In genomic region chr11:82922396-82923173, GRCh38 we compare ENCODE assay signal across 8 cellular contexts. TPM values are rescaled to one million over a fixed set of nuclear protein-coding genes. Genes with fewer than 3 reads are reported as not detected.
DNase-seq lines count a peak whose midpoint lies in the region; ATAC-seq and TF ChIP-seq lines count a peak whose summit lies in the region.
"Not testable (repeated sequence)": the region's sequence is repeated elsewhere in the genome, so short reads cannot be mapped to it uniquely, and the experiment has no call there.

No MANE protein-coding gene starts in this region.

- H3F3A ChIP-seq in GM23248 (ENCODE audit: insufficient read depth) = not testable (repeated sequence)

- 71 to 76% methylated on average over 8 of the region's 8 CpGs for WGBS in GM23248 (ENCODE audit: low coverage in 1 of 2, low lambda C conversion rate in 2 of 2, missing lambda C conversion rate in 2 of 2), 2 experiments

- not testable (repeated sequence) for H3K4me1 ChIP-seq in GM23248 (ENCODE audit: insufficient read depth)

- H2AFZ ChIP-seq in GM23248 = peak overlapping the region; percentile 66

- ATAC-seq in CD4-positive, alpha-beta T cell (ENCODE audit: poor library complexity); naive thymus-derived CD8-positive, alpha-beta T cell: not testable (repeated sequence)

- H3K27me3 ChIP-seq in CD4-positive, alpha-beta T cell (ENCODE audit: control insufficient read depth, insufficient read depth, low read length); GM23248 (replicated peaks; ENCODE audit: insufficient read depth); brain microvascular endothelial cell (replicated peaks): not testable (repeated sequence)

- CTCF ChIA-PET in CD4-positive, alpha-beta T cell (lab: Charles Lee); activated CD4-positive, alpha-beta T cell treated with anti-CD3 and anti-CD28 coated beads, Interleukin-2, amount 10 ng/mL, durations not matched to agents 7 days and 5 days (lab: Charles Lee): not testable (repeated sequence)

- not testable (repeated sequence) for H3K4me3 Mint-ChIP-seq in CD4-positive, alpha-beta T cell; activated CD4-positive, alpha-beta T cell treated with anti-CD3 and anti-CD28 coated beads, Interleukin-2, amount 10 ng/mL, durations not matched to agents 7 days and 5 days; stimulated activated naive CD8-positive, alpha-beta T cell treated with anti-CD3 and anti-CD28 coated beads, Interleukin-15, Interleukin-2, amounts not matched to agents 100 ng/mL and 50 ng/mL, for 24 hours
- peak overlapping the region in 3 of 10 donors; percentile 12 to 80 (median 33) for H3K4me3 Mint-ChIP-seq in naive thymus-derived CD8-positive, alpha-beta T cell

- H3K9me2 ChIP-seq in GM23248 (ENCODE audit: insufficient read depth) = not testable (repeated sequence)

- not testable (repeated sequence) for H3K36me3 ChIP-seq in GM23248 (ENCODE audit: low read depth); brain microvascular endothelial cell (replicated peaks)

- H3K4me3 ChIP-seq in GM23248; brain microvascular endothelial cell (ENCODE audit: low read depth, low read length): not testable (repeated sequence)

- not testable (repeated sequence) for DNase-seq in CD4-positive, alpha-beta T cell; activated CD4-positive, alpha-beta T cell treated with anti-CD3 and anti-CD28 coated beads, Interleukin-2, amount 10 ng/mL, durations not matched to agents 7 days and 5 days; naive thymus-derived CD8-positive, alpha-beta T cell
- DNase-seq in GM23248 = peak; percentile 5
- DNase-seq in SK-N-DZ (ENCODE audit: low spot score) = peak; percentile 48
- DNase-seq in brain microvascular endothelial cell = peak; percentile 17
- DNase-seq in iris pigment epithelial cell (ENCODE audit: low read depth) = peak; percentile 12

- H3K9me3 Mint-ChIP-seq in CD4-positive, alpha-beta T cell; stimulated activated naive CD8-positive, alpha-beta T cell treated with anti-CD3 and anti-CD28 coated beads, Interleukin-15, Interleukin-2, amounts not matched to agents 100 ng/mL and 50 ng/mL, for 24 hours: not testable (repeated sequence)
- peaks cover 11% of the 10 kb centered on the region for H3K9me3 Mint-ChIP-seq in activated CD4-positive, alpha-beta T cell treated with anti-CD3 and anti-CD28 coated beads, Interleukin-2, amount 10 ng/mL, durations not matched to agents 7 days and 5 days
- peaks cover 0 to 25% (median 12%) of the 10 kb centered on the region in 9 donors for H3K9me3 Mint-ChIP-seq in naive thymus-derived CD8-positive, alpha-beta T cell

- POLR2A ChIA-PET in CD4-positive, alpha-beta T cell (lab: Charles Lee) = interaction anchor here (0.5 to 3.5 kb wide), 4 partner anchors 21 to 119 kb away, joined by 3 to 15 read pairs (median 3); partner anchors contain the start of genes DDIAS and PRCP
- POLR2A ChIA-PET in activated CD4-positive, alpha-beta T cell treated with anti-CD3 and anti-CD28 coated beads, Interleukin-2, amount 10 ng/mL, durations not matched to agents 7 days and 5 days (lab: Charles Lee) = not testable (repeated sequence)
- POLR2A ChIA-PET in naive thymus-derived CD8-positive, alpha-beta T cell (lab: Charles Lee) = interaction anchor here (1.0 to 1.2 kb wide), 2 partner anchors 22 to 38 kb away, joined by 3 to 6 read pairs; no protein-coding TSS in a partner anchor

- not testable (repeated sequence) for TF ChIP-seq CTCF in CD4-positive, alpha-beta T cell (IDR thresholded peaks at IDR 0.05); brain microvascular endothelial cell (IDR thresholded peaks at IDR 0.05; ENCODE audit: low read depth, low read length, missing control alignments)

- H4K20me1 ChIP-seq in GM23248 (ENCODE audit: insufficient read depth) = not testable (repeated sequence)

- peaks cover 11% of the 10 kb centered on the region for H3K36me3 Mint-ChIP-seq in CD4-positive, alpha-beta T cell (ENCODE audit: low read depth)
- peaks cover 54% of the 10 kb centered on the region for H3K36me3 Mint-ChIP-seq in activated CD4-positive, alpha-beta T cell treated with anti-CD3 and anti-CD28 coated beads, Interleukin-2, amount 10 ng/mL, durations not matched to agents 7 days and 5 days (ENCODE audit: low read depth)
- peaks cover 0 to 27% (median 24%) of the 10 kb centered on the region in 3 donors for H3K36me3 Mint-ChIP-seq in naive thymus-derived CD8-positive, alpha-beta T cell
- H3K36me3 Mint-ChIP-seq in stimulated activated naive CD8-positive, alpha-beta T cell treated with anti-CD3 and anti-CD28 coated beads, Interleukin-15, Interleukin-2, amounts not matched to agents 100 ng/mL and 50 ng/mL, for 24 hours (ENCODE audit: low read depth) = peaks cover 76% of the 10 kb centered on the region

- H3K9ac ChIP-seq in GM23248 = not testable (repeated sequence)

- H3K27ac Mint-ChIP-seq in CD4-positive, alpha-beta T cell = peak overlapping the region; percentile 14
- peak overlapping the region; percentile 73 for H3K27ac Mint-ChIP-seq in activated CD4-positive, alpha-beta T cell treated with anti-CD3 and anti-CD28 coated beads, Interleukin-2, amount 10 ng/mL, durations not matched to agents 7 days and 5 days
- peak overlapping the region; percentile 18 to 91 (median 62) for H3K27ac Mint-ChIP-seq in naive thymus-derived CD8-positive, alpha-beta T cell
- peak overlapping the region; percentile 15 for H3K27ac Mint-ChIP-seq in stimulated activated naive CD8-positive, alpha-beta T cell treated with anti-CD3 and anti-CD28 coated beads, Interleukin-15, Interleukin-2, amounts not matched to agents 100 ng/mL and 50 ng/mL, for 24 hours

- H3K4me2 ChIP-seq in GM23248 (ENCODE audit: unreplicated experiment) = not testable (repeated sequence)

- H3K27ac ChIP-seq in CD4-positive, alpha-beta T cell (ENCODE audit: low read depth, low read length); GM23248; brain microvascular endothelial cell: not testable (repeated sequence)

- peaks cover 54% of the 10 kb centered on the region for H3K4me1 Mint-ChIP-seq in CD4-positive, alpha-beta T cell (ENCODE audit: low read depth)
- peaks cover 54% of the 10 kb centered on the region for H3K4me1 Mint-ChIP-seq in activated CD4-positive, alpha-beta T cell treated with anti-CD3 and anti-CD28 coated beads, Interleukin-2, amount 10 ng/mL, durations not matched to agents 7 days and 5 days
- peaks cover 25 to 63% (median 58%) of the 10 kb centered on the region in 4 donors for H3K4me1 Mint-ChIP-seq in naive thymus-derived CD8-positive, alpha-beta T cell
- H3K4me1 Mint-ChIP-seq in stimulated activated naive CD8-positive, alpha-beta T cell treated with anti-CD3 and anti-CD28 coated beads, Interleukin-15, Interleukin-2, amounts not matched to agents 100 ng/mL and 50 ng/mL, for 24 hours (ENCODE audit: low read depth) = peaks cover 54% of the 10 kb centered on the region

- intact Hi-C loops in CD4-positive, alpha-beta T cell (cut with DNase I, micrococcal nuclease) = not testable (repeated sequence)

- H3K79me2 ChIP-seq in GM23248 (ENCODE audit: insufficient read depth) = not testable (repeated sequence)

- in situ Hi-C loops in GM23248 (cut with MboI) = not testable (repeated sequence)
- in situ Hi-C loops in brain microvascular endothelial cell (cut with HindIII; ENCODE audit: low pct_ligation_motif_present, low sequenced_read_pairs) = loop anchor here (25.0 kb wide), 1 partner anchor 240 kb away; the partner anchor contains the start of gene PCF11

- not testable (repeated sequence) for H3K27me3 Mint-ChIP-seq in CD4-positive, alpha-beta T cell; activated CD4-positive, alpha-beta T cell treated with anti-CD3 and anti-CD28 coated beads, Interleukin-2, amount 10 ng/mL, durations not matched to agents 7 days and 5 days; naive thymus-derived CD8-positive, alpha-beta T cell; stimulated activated naive CD8-positive, alpha-beta T cell treated with anti-CD3 and anti-CD28 coated beads, Interleukin-15, Interleukin-2, amounts not matched to agents 100 ng/mL and 50 ng/mL, for 24 hours

- not testable (repeated sequence) for H3K9me3 ChIP-seq in CD4-positive, alpha-beta T cell (ENCODE audit: control insufficient read depth, low read length); GM23248 (ENCODE audit: low read depth)

RNA-seq across cellular contexts. Expression of gene DDIAS, which starts 21.0 kb away (rescaled TPM):
- total RNA-seq in CD4-positive, alpha-beta T cell = under 1 TPM; 0.59 to 0.85 TPM
- 5.4 and 7.6 TPM in 2 replicates for total RNA-seq in GM23248 (2014; rRNA removed; shearing (Covaris generic))
- polyA plus RNA-seq in GM23248 (2016; fragmentation: Nextera tagmentation; extraction: Ambion mirVana) = 4.5 and 5.0 TPM in 2 replicates
- 33.3 and 35.6 TPM in 2 replicates for polyA plus RNA-seq in SK-N-DZ (2014; cell fraction: cytosol; rRNA removed)
- polyA plus RNA-seq in SK-N-DZ (2014; cell fraction: nucleus; rRNA removed) = 19.6 and 29.7 TPM in 2 replicates
- total RNA-seq in activated CD4-positive, alpha-beta T cell treated with anti-CD3 and anti-CD28 coated beads, Interleukin-2, amount 10 ng/mL, durations not matched to agents 7 days and 5 days = 10 to 100 TPM; 14.7 to 14.8 TPM
- total RNA-seq in naive thymus-derived CD8-positive, alpha-beta T cell = 1 to 10 TPM; 2.3 to 2.5 TPM
- 1 to 10 TPM in 2 of 3 donors, under 1 TPM in 1; 0.59 to 3.1 (median 1.7) TPM for polyA plus RNA-seq in naive thymus-derived CD8-positive, alpha-beta T cell

RNA-seq across cellular contexts. Expression of gene PRCP, which starts 22.4 kb away (rescaled TPM):
- total RNA-seq in CD4-positive, alpha-beta T cell = 10 to 100 TPM; 13.7 to 16.0 TPM
- total RNA-seq in GM23248 (2014; rRNA removed; shearing (Covaris generic)) = 66.3 and 84.1 TPM in 2 replicates
- 85.7 and 90.1 TPM in 2 replicates for polyA plus RNA-seq in GM23248 (2016; fragmentation: Nextera tagmentation; extraction: Ambion mirVana)
- polyA plus RNA-seq in SK-N-DZ (2014; cell fraction: cytosol; rRNA removed) = 40.7 and 44.6 TPM in 2 replicates
- 16.7 and 21.8 TPM in 2 replicates for polyA plus RNA-seq in SK-N-DZ (2014; cell fraction: nucleus; rRNA removed)
- total RNA-seq in activated CD4-positive, alpha-beta T cell treated with anti-CD3 and anti-CD28 coated beads, Interleukin-2, amount 10 ng/mL, durations not matched to agents 7 days and 5 days = 10 to 100 TPM; 22.1 to 22.5 TPM
- 10 to 100 TPM; 26.4 to 29.1 TPM for total RNA-seq in naive thymus-derived CD8-positive, alpha-beta T cell
- polyA plus RNA-seq in naive thymus-derived CD8-positive, alpha-beta T cell = 10 to 100 TPM; 48.3 to 50.2 (median 49.3) TPM

Comparison
In these comparisons a context has a peak if more than half of its experiments do, and no peak if none do; other contexts are left out.
1. H3K27ac Mint-ChIP-seq: peak in every context shown above with its lines; median percentile 73 in activated CD4-positive, alpha-beta T cell treated with anti-CD3 and anti-CD28 coated beads, Interleukin-2, amount 10 ng/mL, durations not matched to agents 7 days and 5 days; 62 in naive thymus-derived CD8-positive, alpha-beta T cell; 15 in stimulated activated naive CD8-positive, alpha-beta T cell treated with anti-CD3 and anti-CD28 coated beads, Interleukin-15, Interleukin-2, amounts not matched to agents 100 ng/mL and 50 ng/mL, for 24 hours; 14 in CD4-positive, alpha-beta T cell.